Comparison of ENCODE assay signal across 31 cellular contexts in genomic region chr2:150154308-150154797, GRCh38.
"Had no signal": no experiment of that assay in that cellular context is flagged by ENCODE, and none has a peak within 500 bp of the region (broad histone marks: within the 10 kb centered on the region; RNA-seq: fewer than 3 reads in every experiment).

No MANE protein-coding gene starts in this region.

- H3K36me3 ChIP-seq: ascending aorta, pancreas, prostate gland, sigmoid colon, vagina had no signal

- ATAC-seq: effector memory CD8-positive, alpha-beta T cell; pancreas; stimulated activated effector memory CD8-positive, alpha-beta T cell treated with anti-CD3 and anti-CD28 coated beads, Interleukin-12 subunit alpha, Interleukin-12 subunit beta, amount 100 ng/mL, for 72 hours had no signal

- H3K27me3 ChIP-seq: ascending aorta, pancreas, sigmoid colon, vagina had no signal

- H3K27ac ChIP-seq: ascending aorta, pancreas, sigmoid colon, vagina, VCaP had no signal

- H3K9me3 ChIP-seq: ascending aorta, pancreas, prostate gland, sigmoid colon, vagina had no signal

- H3K4me3 ChIP-seq: ascending aorta, lung, pancreas, prostate gland, sigmoid colon, vagina had no signal

- DNase-seq: activated CD4-positive, alpha-beta memory T cell treated with anti-CD3 and anti-CD28 coated beads, Interleukin-2, amount 10 ng/mL, durations not matched to agents 7 days and 5 days; activated CD4-positive, alpha-beta T cell treated with anti-CD3 and anti-CD28 coated beads, Interleukin-2, amount 10 ng/mL, durations not matched to agents 7 days and 5 days; activated CD8-positive, alpha-beta memory T cell treated with anti-CD3 and anti-CD28 coated beads, Interleukin-2, amount 50 U/mL, for 48 hours; activated gamma-delta T cell; activated naive CD4-positive, alpha-beta T cell treated with anti-CD3 and anti-CD28 coated beads, Interleukin-2, amount 10 ng/mL, durations not matched to agents 7 days and 5 days; activated naive CD8-positive, alpha-beta T cell treated with anti-CD3 and anti-CD28 coated beads, Interleukin-2, amount 10 ng/mL, durations not matched to agents 7 days and 5 days; activated T-cell treated with anti-CD3 and anti-CD28 coated beads, Interleukin-2, amount 50 U/mL, for 24 hours; caudate nucleus; cortex of kidney; effector memory CD8-positive, alpha-beta T cell; foreskin fibroblast; hippocampal formation; immature natural killer cell; kidney; naive B cell; nephron progenitor cell; pancreas; retina; sigmoid colon; stimulated activated CD4-positive, alpha-beta T cell treated with anti-CD3 and anti-CD28 coated beads, Interleukin-4, amount 100 ng/mL, for 24 hours; substantia nigra; T-helper 9 cell had no signal

- H3K4me1 ChIP-seq: ascending aorta, pancreas, prostate gland, sigmoid colon, vagina had no signal

- FAIRE-seq: endothelial cell of umbilical vein, kidney, pancreas, small intestine, TTC549 had no signal
